18 cellular contexts compared by ENCODE assay signal in genomic region chr6:44077201-44077946, GRCh38. TPM values are rescaled to one million over a fixed set of nuclear protein-coding genes. Genes with fewer than 3 reads are reported as not detected.
DNase-seq lines count a peak whose midpoint lies in the region; ATAC-seq and TF ChIP-seq lines count a peak whose summit lies in the region.
"Had no signal": no experiment of that assay in that cellular context is flagged by ENCODE, and none has a peak within 500 bp of the region (broad histone marks: within the 10 kb centered on the region; RNA-seq: fewer than 3 reads in every experiment).

No MANE protein-coding gene starts in this region.

- TF ChIP-seq CTCF in type B pancreatic cell (conservative IDR thresholded peaks at IDR 0.05) (no peak), brain microvascular endothelial cell (IDR thresholded peaks at IDR 0.05; ENCODE audit: low read depth, low read length, missing control alignments) (no peak), lower lobe of right lung (IDR thresholded peaks at IDR 0.05) (no peak)

- H3K36me3 Mint-ChIP-seq in stimulated activated naive CD8-positive, alpha-beta T cell treated with anti-CD3 and anti-CD28 coated beads, Interleukin-15, Interleukin-2, amounts not matched to agents 100 ng/mL and 50 ng/mL, for 24 hours (ENCODE audit: low read depth), result no peaks in the 10 kb centered on the region
- no peaks in the 10 kb centered on the region for H3K36me3 Mint-ChIP-seq in type B pancreatic cell
- H3K36me3 Mint-ChIP-seq: naive thymus-derived CD8-positive, alpha-beta T cell had no signal

- H3K4me3 ChIP-seq in SK-N-MC, result no peak overlapping the region
- no peak overlapping the region for H3K4me3 ChIP-seq in brain microvascular endothelial cell (ENCODE audit: low read depth, low read length)
- no peak overlapping the region for H3K4me3 ChIP-seq in lower lobe of right lung

- H3K4me1 ChIP-seq in lower lobe of right lung, result peaks cover 36% of the 10 kb centered on the region

- intact Hi-C loops in lower lobe of right lung (cut with DNase I), result loop anchor here (10.0 kb wide), 1 partner anchor 303 kb away; the partner anchor contains the start of gene VEGFA

- no peak overlapping the region for H3K4me3 Mint-ChIP-seq in stimulated activated naive CD8-positive, alpha-beta T cell treated with anti-CD3 and anti-CD28 coated beads, Interleukin-15, Interleukin-2, amounts not matched to agents 100 ng/mL and 50 ng/mL, for 24 hours
- peak overlapping the region in 1 of 2 donors; percentile 58 for H3K4me3 Mint-ChIP-seq in stimulated activated naive CD8-positive, alpha-beta T cell treated with anti-CD3 and anti-CD28 coated beads, Interleukin-15, amount 100 ng/mL, for 72 hours
- H3K4me3 Mint-ChIP-seq in type B pancreatic cell, result peak overlapping the region; percentile 35
- H3K4me3 Mint-ChIP-seq: activated T-cell treated with anti-CD3 and anti-CD28 coated beads, Interleukin-2, amount 50 U/mL, for 24 hours; naive thymus-derived CD8-positive, alpha-beta T cell had no signal

- no peaks in the 10 kb centered on the region for H3K9me3 Mint-ChIP-seq in stimulated activated naive CD8-positive, alpha-beta T cell treated with anti-CD3 and anti-CD28 coated beads, Interleukin-15, Interleukin-2, amounts not matched to agents 100 ng/mL and 50 ng/mL, for 24 hours
- no peaks in the 10 kb centered on the region for H3K9me3 Mint-ChIP-seq in stimulated activated naive CD8-positive, alpha-beta T cell treated with anti-CD3 and anti-CD28 coated beads, Interleukin-15, amount 100 ng/mL, for 72 hours
- no peaks in the 10 kb centered on the region for H3K9me3 Mint-ChIP-seq in type B pancreatic cell
- H3K9me3 Mint-ChIP-seq: activated T-cell treated with anti-CD3 and anti-CD28 coated beads, Interleukin-2, amount 50 U/mL, for 24 hours; dendritic cell treated with granulocyte-macrophage colony-stimulating factor and Interleukin-4, amounts not matched to agents 40 ng/mL and 50 ng/mL, for 4 days; naive thymus-derived CD8-positive, alpha-beta T cell had no signal

- peaks cover 18% of the 10 kb centered on the region for H3K4me1 Mint-ChIP-seq in stimulated activated naive CD8-positive, alpha-beta T cell treated with anti-CD3 and anti-CD28 coated beads, Interleukin-15, Interleukin-2, amounts not matched to agents 100 ng/mL and 50 ng/mL, for 24 hours (ENCODE audit: low read depth)
- peaks cover 60% of the 10 kb centered on the region for H3K4me1 Mint-ChIP-seq in stimulated activated naive CD8-positive, alpha-beta T cell treated with anti-CD3 and anti-CD28 coated beads, Interleukin-15, amount 100 ng/mL, for 72 hours
- H3K4me1 Mint-ChIP-seq in type B pancreatic cell (ENCODE audit: unreplicated experiment), result peaks cover 26% of the 10 kb centered on the region

- H3K27ac ChIP-seq in SK-N-MC, result peak overlapping the region; percentile 1; the same call in 1 of the 2 replicates
- H3K27ac ChIP-seq in layer of hippocampus (ENCODE audit: low read depth, low read length), result peak overlapping the region; percentile 30
- H3K27ac ChIP-seq in brain microvascular endothelial cell, result no peak overlapping the region
- no peak overlapping the region for H3K27ac ChIP-seq in lower lobe of right lung
- H3K27ac ChIP-seq: adrenal gland had no signal

- no peaks in the 10 kb centered on the region for H3K36me3 ChIP-seq in SK-N-MC (ENCODE audit: insufficient read depth, low read length)
- H3K36me3 ChIP-seq in brain microvascular endothelial cell (replicated peaks), result no peaks in the 10 kb centered on the region
- no peaks in the 10 kb centered on the region for H3K36me3 ChIP-seq in lower lobe of right lung
- H3K36me3 ChIP-seq: adrenal gland, vagina had no signal

- peak overlapping the region; percentile 21 for H3K27ac Mint-ChIP-seq in stimulated activated naive CD8-positive, alpha-beta T cell treated with anti-CD3 and anti-CD28 coated beads, Interleukin-15, Interleukin-2, amounts not matched to agents 100 ng/mL and 50 ng/mL, for 24 hours
- no peak overlapping the region for H3K27ac Mint-ChIP-seq in stimulated activated naive CD8-positive, alpha-beta T cell treated with anti-CD3 and anti-CD28 coated beads, Interleukin-15, amount 100 ng/mL, for 72 hours
- H3K27ac Mint-ChIP-seq in type B pancreatic cell, result no peak overlapping the region
- H3K27ac Mint-ChIP-seq: activated T-cell treated with anti-CD3 and anti-CD28 coated beads, Interleukin-2, amount 50 U/mL, for 24 hours; dendritic cell treated with granulocyte-macrophage colony-stimulating factor and Interleukin-4, amounts not matched to agents 40 ng/mL and 50 ng/mL, for 4 days; naive thymus-derived CD8-positive, alpha-beta T cell had no signal

- in situ Hi-C loops in brain microvascular endothelial cell (cut with HindIII; ENCODE audit: low pct_ligation_motif_present, low sequenced_read_pairs), result no loop called here

- peaks cover 15% of the 10 kb centered on the region for H3K27me3 Mint-ChIP-seq in stimulated activated naive CD8-positive, alpha-beta T cell treated with anti-CD3 and anti-CD28 coated beads, Interleukin-15, Interleukin-2, amounts not matched to agents 100 ng/mL and 50 ng/mL, for 24 hours
- H3K27me3 Mint-ChIP-seq in stimulated activated naive CD8-positive, alpha-beta T cell treated with anti-CD3 and anti-CD28 coated beads, Interleukin-15, amount 100 ng/mL, for 72 hours, result peaks cover 46% of the 10 kb centered on the region
- peaks cover 13% of the 10 kb centered on the region for H3K27me3 Mint-ChIP-seq in type B pancreatic cell

- peak overlapping the region; percentile 12 for H3K9ac ChIP-seq in SK-N-MC (ENCODE audit: insufficient read length)

- H3K27me3 ChIP-seq in layer of hippocampus (ENCODE audit: control insufficient read depth, insufficient read depth, low read length) (no peaks in the 10 kb centered on the region), brain microvascular endothelial cell (replicated peaks) (no peaks in the 10 kb centered on the region), lower lobe of right lung (ENCODE audit: low read depth) (peaks cover 10% of the 10 kb centered on the region)
- H3K27me3 ChIP-seq: adrenal gland, vagina had no signal

- DNase-seq in stimulated activated naive CD8-positive, alpha-beta T cell treated with anti-CD3 and anti-CD28 coated beads, Interleukin-15, amount 100 ng/mL, for 72 hours, result no peak
- DNase-seq in SK-N-MC (ENCODE audit: low read depth, low spot score), result no peak
- DNase-seq in type B pancreatic cell (ENCODE audit: extremely low spot score, unreplicated experiment), result no peak
- no peak for DNase-seq in brain microvascular endothelial cell
- no peak for DNase-seq in lower lobe of right lung
- no peak for DNase-seq in stimulated activated CD8-positive, alpha-beta memory T cell treated with anti-CD3 and anti-CD28 coated beads, Interleukin-4, amount 100 ng/mL, for 48 hours
- DNase-seq: activated CD8-positive, alpha-beta memory T cell treated with anti-CD3 and anti-CD28 coated beads for 24 hours; activated naive CD4-positive, alpha-beta T cell; activated T-cell treated with anti-CD3 and anti-CD28 coated beads, Interleukin-2, amount 50 U/mL, for 24 hours; naive thymus-derived CD8-positive, alpha-beta T cell; NCI-H1105 treated with DMSO at 0.1 percent for 48 hours; NCI-H524 had no signal

- ATAC-seq in stimulated activated naive CD8-positive, alpha-beta T cell treated with anti-CD3 and anti-CD28 coated beads, Interleukin-15, amount 100 ng/mL, for 72 hours, result no peak
- no peak for ATAC-seq in lower lobe of right lung
- ATAC-seq: activated CD4-positive, CD25-positive, alpha-beta regulatory T cell treated with anti-CD3 and anti-CD28 coated beads, Interleukin-2, amount 50 U/mL, for 24 hours; naive thymus-derived CD8-positive, alpha-beta T cell had no signal

- H3K9me3 ChIP-seq in SK-N-MC (ENCODE audit: low read depth, low read length), result no peaks in the 10 kb centered on the region
- no peaks in the 10 kb centered on the region for H3K9me3 ChIP-seq in lower lobe of right lung
- H3K9me3 ChIP-seq: adrenal gland, vagina had no signal

RNA-seq across cellular contexts. Expression of gene MRPL14, which starts 49.9 kb away (rescaled TPM):
- 45.5 and 53.7 TPM in 2 replicates for total RNA-seq in type B pancreatic cell (ENCODE audit: low replicate concordance)
- total RNA-seq in lower lobe of right lung, result 83.9 TPM

RNA-seq across cellular contexts. Expression of gene TMEM63B, which starts 50.0 kb away (rescaled TPM):
- total RNA-seq in type B pancreatic cell (ENCODE audit: low replicate concordance) (45.5 and 57.5 TPM in 2 replicates), lower lobe of right lung (99.2 TPM)

Comparison
In these comparisons a context has a peak if more than half of its experiments do, and no peak if none do; other contexts are left out.
1. H3K27ac ChIP-seq: peak in SK-N-MC (single experiment) and layer of hippocampus (single experiment); none in brain microvascular endothelial cell (single experiment) and lower lobe of right lung (single experiment).